Comparison of ENCODE assay signal across 23 cellular contexts in genomic region chr7:1341361-1341675, GRCh38.
DNase-seq lines count a peak whose midpoint lies in the region; ATAC-seq, FAIRE-seq and TF ChIP-seq lines count a peak whose summit lies in the region.
"Had no signal": no experiment of that assay in that cellular context is flagged by ENCODE, and none has a peak within 500 bp of the region (broad histone marks: within the 10 kb centered on the region; RNA-seq: fewer than 3 reads in every experiment).

No MANE protein-coding gene starts in this region.

- no peaks in the 10 kb centered on the region for H3K4me1 ChIP-seq in right atrium auricular region
- no peaks in the 10 kb centered on the region for H3K4me1 ChIP-seq in H1 (replicated peaks in 1 of 4; ENCODE audit: control insufficient read depth in 3 of 4, insufficient read depth in 4 of 4, low read length in 3 of 4)
- no peaks in the 10 kb centered on the region for H3K4me1 ChIP-seq in mesenchymal stem cell (ENCODE audit: control insufficient read depth, insufficient read depth, low read depth, low read length)
- no peaks in the 10 kb centered on the region for H3K4me1 ChIP-seq in sigmoid colon
- H3K4me1 ChIP-seq: A549 had no signal

- H4K91ac ChIP-seq in H1 (replicated peaks; ENCODE audit: insufficient read length, low read length) (no peak overlapping the region), mesenchymal stem cell (ENCODE audit: low read length) (peak overlapping the region; percentile 10)

- H4K8ac ChIP-seq in H1 (ENCODE audit: extremely low read depth, insufficient read depth, low read length) (peak overlapping the region; percentile 51), mesenchymal stem cell (ENCODE audit: low read length) (no peak overlapping the region)

- no peak overlapping the region for H3K56ac ChIP-seq in H1 (replicated peaks; ENCODE audit: insufficient read length, low read depth, low read length)

- TF ChIP-seq CTCF in right atrium auricular region (IDR thresholded peaks at IDR 0.05) = no peak
- no peak for TF ChIP-seq CTCF in H1 (IDR thresholded peaks at IDR 0.05; ENCODE audit: control extremely low read depth in 1 of 3, insufficient read depth in 1 of 3, low read depth in 1 of 3, low read length in 3 of 3)
- TF ChIP-seq CTCF in sigmoid colon (IDR thresholded peaks at IDR 0.05) = no peak

- 95% methylated on average over 11 of the region's 11 CpGs; no CpG with 5 or more reads in 1 of the 2 experiments for WGBS in H1 (ENCODE audit: extremely low coverage in 1 of 2, insufficient coverage in 1 of 2, insufficient read length in 1 of 2, insufficient replicate concordance in 2 of 2, low coverage in 1 of 2, low lambda C conversion rate in 2 of 2, missing lambda C conversion rate in 1 of 2), 2 experiments
- WGBS in mesenchymal stem cell = 80% methylated on average over 11 of the region's 11 CpGs
- 76 to 81% methylated on average over 11 of the region's 11 CpGs for WGBS in sigmoid colon, 2 donors

- H3K27ac Mint-ChIP-seq in T-helper 2 cell treated with Interferon-gamma antibody and Interleukin-4, amounts not matched to agents 5 μg/mL and 100 μg/mL, for 36 hours = no peak overlapping the region
- H3K27ac Mint-ChIP-seq: CD4-positive, alpha-beta memory T cell; HFFc6 had no signal

- peaks cover 16% of the 10 kb centered on the region for H3K9me3 Mint-ChIP-seq in T-helper 2 cell treated with Interferon-gamma antibody and Interleukin-4, amounts not matched to agents 5 μg/mL and 100 μg/mL, for 36 hours

- no peaks in the 10 kb centered on the region for H3K36me3 ChIP-seq in right atrium auricular region
- H3K36me3 ChIP-seq in H1 (ENCODE audit: control insufficient read depth in 2 of 4, insufficient read depth in 4 of 4, low read length in 3 of 4) = no peaks in the 10 kb centered on the region
- no peaks in the 10 kb centered on the region for H3K36me3 ChIP-seq in mesenchymal stem cell (ENCODE audit: control insufficient read depth in 1 of 2, insufficient read depth in 2 of 2, low read depth in 1 of 2, low read length in 2 of 2)
- no peaks in the 10 kb centered on the region for H3K36me3 ChIP-seq in sigmoid colon

- H2BK12ac ChIP-seq in H1 (ENCODE audit: low read depth, low read length) (no peak overlapping the region), mesenchymal stem cell (ENCODE audit: low read length in 2 of 2) (no peak overlapping the region)

- H2BK5ac ChIP-seq in H1 (ENCODE audit: low read depth, low read length) = no peak overlapping the region
- no peak overlapping the region for H2BK5ac ChIP-seq in mesenchymal stem cell (ENCODE audit: low read depth, low read length, poor library complexity, severe bottlenecking)

- H2BK120ac ChIP-seq in H1 (replicated peaks; ENCODE audit: low read depth, low read length) (no peak overlapping the region), mesenchymal stem cell (ENCODE audit: low read depth, low read length) (no peak overlapping the region)

- TF ChIP-seq EP300 in H1 (IDR thresholded peaks at IDR 0.05; ENCODE audit: borderline replicate concordance in 1 of 2, low read depth in 2 of 2, low read length in 2 of 2) (no peak), sigmoid colon (IDR thresholded peaks at IDR 0.05) (no peak)

- H3K4me3 ChIP-seq in right atrium auricular region = no peak overlapping the region
- no peak overlapping the region for H3K4me3 ChIP-seq in H1 (ENCODE audit: extremely low read depth in 1 of 4, insufficient read depth in 2 of 4, low read depth in 3 of 4, low read length in 4 of 4)
- no peak overlapping the region for H3K4me3 ChIP-seq in mesenchymal stem cell (ENCODE audit: insufficient read depth in 1 of 2, low read depth in 1 of 2, low read length in 2 of 2)
- H3K4me3 ChIP-seq in sigmoid colon = no peak overlapping the region
- H3K4me3 ChIP-seq: A549, GM23248 had no signal

- no peaks in the 10 kb centered on the region for H4K20me1 ChIP-seq in H1 (replicated peaks in 1 of 2; ENCODE audit: control insufficient read depth in 1 of 2, insufficient read depth in 2 of 2, low read length in 2 of 2)

- H3K9me3 ChIP-seq in right atrium auricular region = peaks cover 0 to 15% of the 10 kb centered on the region in 2 donors
- no peaks in the 10 kb centered on the region for H3K9me3 ChIP-seq in H1 (ENCODE audit: insufficient read depth in 2 of 2, low read depth in 1 of 2, low read length in 1 of 2)
- peaks cover 9% of the 10 kb centered on the region for H3K9me3 ChIP-seq in mesenchymal stem cell (ENCODE audit: control insufficient read depth, low read length)
- peaks cover 0 to 11% (median 2%) of the 10 kb centered on the region in 4 donors for H3K9me3 ChIP-seq in sigmoid colon

- TF ChIP-seq RAD21 in H1 (IDR thresholded peaks at IDR 0.05 in 1 of 2, conservative IDR thresholded peaks at IDR 0.05 in 1 of 2; ENCODE audit: low read depth in 2 of 2, low read length in 2 of 2) = no peak

- no peaks in the 10 kb centered on the region for H3K27me3 Mint-ChIP-seq in T-helper 2 cell treated with Interferon-gamma antibody and Interleukin-4, amounts not matched to agents 5 μg/mL and 100 μg/mL, for 36 hours (ENCODE audit: low read depth)

- H2AFZ ChIP-seq in H1 (ENCODE audit: low read length) = no peak overlapping the region
- no peak overlapping the region for H2AFZ ChIP-seq in mesenchymal stem cell (ENCODE audit: low read depth, low read length)
- H2AFZ ChIP-seq: GM23248 had no signal

- no peaks in the 10 kb centered on the region for H3K4me1 Mint-ChIP-seq in T-helper 2 cell treated with Interferon-gamma antibody and Interleukin-4, amounts not matched to agents 5 μg/mL and 100 μg/mL, for 36 hours (ENCODE audit: low read depth)
- H3K4me1 Mint-ChIP-seq: CD4-positive, alpha-beta memory T cell had no signal

- no peak overlapping the region for H3K27ac ChIP-seq in right atrium auricular region
- H3K27ac ChIP-seq in H1 (ENCODE audit: low read depth, low read length) = no peak overlapping the region
- no peak overlapping the region for H3K27ac ChIP-seq in mesenchymal stem cell (ENCODE audit: low read length, poor library complexity, severe bottlenecking)
- H3K27ac ChIP-seq in sigmoid colon = no peak overlapping the region
- H3K27ac ChIP-seq: 22Rv1, A549, C4-2B, GM23248 had no signal

- H3K27me3 ChIP-seq in right atrium auricular region (no peaks in the 10 kb centered on the region), H1 (replicated peaks in 1 of 4; ENCODE audit: control insufficient read depth in 3 of 4, extremely low read depth in 1 of 4, insufficient read depth in 3 of 4, low read length in 3 of 4) (no peaks in the 10 kb centered on the region), mesenchymal stem cell (ENCODE audit: control insufficient read depth in 1 of 2, insufficient read depth in 1 of 2, low read length in 2 of 2) (peaks cover 25 to 39% of the 10 kb centered on the region in 2 experiments), sigmoid colon (peaks cover 0 to 41% (median 16%) of the 10 kb centered on the region in 3 donors)

- no peak overlapping the region for H4K5ac ChIP-seq in H1 (ENCODE audit: insufficient read length, low read depth, low read length)

- H3K79me2 ChIP-seq in H1 (ENCODE audit: control insufficient read depth in 1 of 2, insufficient read depth in 2 of 2, low read length in 2 of 2) = no peaks in the 10 kb centered on the region

- H2AK5ac ChIP-seq in H1 (ENCODE audit: low read depth, low read length) (no peak overlapping the region), mesenchymal stem cell (ENCODE audit: low read length, severe bottlenecking) (no peak overlapping the region)

- DNase-seq in Right ventricle myocardium inferior (ENCODE audit: missing footprints) (peak; percentile 47), right atrium auricular region (ENCODE audit: low spot score) (no peak), H1 (ENCODE audit: low read depth in 1 of 2, low spot score in 2 of 2) (no peak), mesenchymal stem cell (no peak), posterior vena cava (ENCODE audit: low spot score) (peak; percentile 81), NCI-H774 (lab: John Stamatoyannopoulos, UW) (no peak), sigmoid colon (no peak)
- no peak for DNase-seq in T-helper 2 cell treated with Interferon-gamma antibody and Interleukin-4, amounts not matched to agents 5 μg/mL and 100 μg/mL, for 36 hours (ENCODE audit: low spot score)
- DNase-seq: AML-193, DMS153, DMS79, GDM1, GM23248, H7, HFFc6 had no signal

- H2BK15ac ChIP-seq in H1 (ENCODE audit: low read length) (no peak overlapping the region), mesenchymal stem cell (ENCODE audit: low read depth, poor library complexity, severe bottlenecking) (no peak overlapping the region)

- no peak overlapping the region for H3K4ac ChIP-seq in H1 (replicated peaks; ENCODE audit: insufficient read length, low read depth, low read length)
- no peak overlapping the region for H3K4ac ChIP-seq in mesenchymal stem cell (ENCODE audit: low read depth in 1 of 2, low read length in 2 of 2)

- TF ChIP-seq POLR2A in H1 (IDR thresholded peaks at IDR 0.05; ENCODE audit: control extremely low read depth in 1 of 2, low read depth in 2 of 2, low read length in 2 of 2) (no peak), sigmoid colon (IDR thresholded peaks at IDR 0.05) (no peak)

- no peak overlapping the region for H2BK20ac ChIP-seq in H1 (ENCODE audit: low read length)

- no peaks in the 10 kb centered on the region for H3K36me3 Mint-ChIP-seq in T-helper 2 cell treated with Interferon-gamma antibody and Interleukin-4, amounts not matched to agents 5 μg/mL and 100 μg/mL, for 36 hours (ENCODE audit: low read depth)
- H3K36me3 Mint-ChIP-seq: CD4-positive, alpha-beta memory T cell had no signal

- no peak overlapping the region for H3K4me2 ChIP-seq in H1 (ENCODE audit: insufficient read depth in 1 of 2, low read depth in 2 of 2, low read length in 2 of 2)
- H3K4me2 ChIP-seq in mesenchymal stem cell (ENCODE audit: low read length, poor library complexity, severe bottlenecking) = no peak overlapping the region
- H3K4me2 ChIP-seq: A549 had no signal

- H3K18ac ChIP-seq in H1 (ENCODE audit: extremely low read depth, low read length) = no peak overlapping the region
- no peak overlapping the region for H3K18ac ChIP-seq in mesenchymal stem cell (ENCODE audit: low read depth in 1 of 2, low read length in 2 of 2)

- ATAC-seq in Right ventricle myocardium inferior = no peak
- ATAC-seq: A549, HCT116 had no signal

- H3K14ac ChIP-seq in H1 (ENCODE audit: insufficient read length) = no peak overlapping the region
- H3K14ac ChIP-seq in mesenchymal stem cell (ENCODE audit: low read length in 2 of 2) = no peak overlapping the region

- intact Hi-C loops in Right ventricle myocardium inferior (cut with DNase I) (no loop called here), posterior vena cava (cut with DNase I) (no loop called here), sigmoid colon (cut with DNase I) (no loop called here)

- H3K23ac ChIP-seq in H1 (ENCODE audit: insufficient read length) = no peak overlapping the region
- H3K23ac ChIP-seq in mesenchymal stem cell (ENCODE audit: low read length in 2 of 2) = no peak overlapping the region

- H3K79me1 ChIP-seq in H1 (ENCODE audit: low read depth, low read length) = no peaks in the 10 kb centered on the region
- no peaks in the 10 kb centered on the region for H3K79me1 ChIP-seq in mesenchymal stem cell (replicated peaks; ENCODE audit: low read length, poor library complexity, severe bottlenecking)

- POLR2A ChIA-PET in H1 (lab: Charles Lee; ENCODE audit: partially characterized antibody) = no interaction called here

- H3K23me2 ChIP-seq in H1 (ENCODE audit: low read depth, low read length) = no peaks in the 10 kb centered on the region

- CTCF ChIA-PET in H1 (lab: Charles Lee; ENCODE audit: partially characterized antibody) = interaction anchor here (1.0 kb wide), 2 partner anchors 25 to 164 kb away, joined by 4 to 5 read pairs; no protein-coding TSS in a partner anchor

- H3K9ac ChIP-seq in H1 (replicated peaks in 1 of 4; ENCODE audit: extremely low read depth in 1 of 4, low read depth in 3 of 4, low read length in 3 of 4) (no peak overlapping the region), mesenchymal stem cell (ENCODE audit: low read length) (no peak overlapping the region)
- H3K9ac ChIP-seq: GM23248 had no signal

- no peak overlapping the region for H3K4me3 Mint-ChIP-seq in T-helper 2 cell treated with Interferon-gamma antibody and Interleukin-4, amounts not matched to agents 5 μg/mL and 100 μg/mL, for 36 hours
- H3K4me3 Mint-ChIP-seq: CD4-positive, alpha-beta memory T cell; HFFc6 had no signal

- no peak for FAIRE-seq in H1 (lab: Jason Lieb, UNC)
- FAIRE-seq: A549, GM12892, GM18507, HTR-8/SVneo had no signal

Comparison
In these comparisons a context has a peak if more than half of its experiments do, and no peak if none do; other contexts are left out.
1. DNase-seq: peak in Right ventricle myocardium inferior (single experiment) and posterior vena cava (single experiment); none in right atrium auricular region (single experiment), H1 (0 of 2), mesenchymal stem cell (single experiment), NCI-H774 (single experiment), T-helper 2 cell treated with Interferon-gamma antibody and Interleukin-4, amounts not matched to agents 5 μg/mL and 100 μg/mL, for 36 hours (single experiment) and sigmoid colon (single experiment).